ENCODE assay signal across 23 cellular contexts in genomic region chr9:76269789-76270188, GRCh38.
A peak's percentile ranks its signal among the peaks of the same experiment; 100 is the strongest.
DNase-seq lines count a peak whose midpoint lies in the region; ATAC-seq, FAIRE-seq and TF ChIP-seq lines count a peak whose summit lies in the region.
"Had no signal": no experiment of that assay in that cellular context is flagged by ENCODE, and none has a peak within 500 bp of the region (broad histone marks: within the 10 kb centered on the region; RNA-seq: fewer than 3 reads in every experiment).

No MANE protein-coding gene starts in this region.

- no peaks in the 10 kb centered on the region for H3K9me3 Mint-ChIP-seq in endothelial cell (ENCODE audit: unreplicated experiment)
- H3K9me3 Mint-ChIP-seq: nephron progenitor cell had no signal

- in situ Hi-C loops in HepG2 (cut with HindIII; ENCODE audit: extremely low pct_ligation_motif_present, low pct_unique_long_range_greater_than_20kb): no loop called here

- no peaks in the 10 kb centered on the region for H3K9me3 ChIP-seq in liver (ENCODE audit: control insufficient read depth in 4 of 4, low read length in 3 of 4)
- no peaks in the 10 kb centered on the region for H3K9me3 ChIP-seq in HepG2 (ENCODE audit: low read length)
- H3K9me3 ChIP-seq in keratinocyte (ENCODE audit: control insufficient read depth, low read depth, low read length): no peaks in the 10 kb centered on the region
- H3K9me3 ChIP-seq in thoracic aorta: no peaks in the 10 kb centered on the region
- H3K9me3 ChIP-seq: MG63 had no signal

- FAIRE-seq in HepG2 (lab: Jason Lieb, UNC) (no peak), keratinocyte (lab: Jason Lieb, UNC) (no peak)
- FAIRE-seq: GM12891, TTC549 had no signal

- H3K9me1 ChIP-seq in keratinocyte (ENCODE audit: control insufficient read depth, extremely low read depth, insufficient read depth, low read length): no peaks in the 10 kb centered on the region

- CTCF ChIA-PET in HepG2 (lab: Yijun Ruan, JAX; ENCODE audit: low intra/inter-chr PET ratio, low total read pairs): no interaction called here

- H2AFZ ChIP-seq in HepG2 (ENCODE audit: low read length) (no peak overlapping the region), keratinocyte (ENCODE audit: control insufficient read depth, low read length) (no peak overlapping the region)
- H2AFZ ChIP-seq: PC-9 had no signal

- intact Hi-C loops in HepG2 (cut with micrococcal nuclease; ENCODE audit: unreplicated experiment): no loop called here

- H3K27me3 Mint-ChIP-seq in endothelial cell (ENCODE audit: unreplicated experiment): no peaks in the 10 kb centered on the region

- no peak overlapping the region for H3K4me3 Mint-ChIP-seq in endothelial cell (ENCODE audit: unreplicated experiment)
- H3K4me3 Mint-ChIP-seq: nephron progenitor cell had no signal

- H3K79me2 ChIP-seq in HepG2 (ENCODE audit: insufficient read depth, low read length) (no peaks in the 10 kb centered on the region), keratinocyte (ENCODE audit: control insufficient read depth, insufficient read depth, low read length) (no peaks in the 10 kb centered on the region)

- no peak for ATAC-seq in HepG2
- peak; percentile 34 for ATAC-seq in thoracic aorta (ENCODE audit: insufficient number of reproducible peaks, low FRiP score, low read depth)
- ATAC-seq: right cardiac atrium, SK-N-SH treated with all-trans-retinoic acid at 6 μM for 48 hours had no signal

- POLR2A ChIA-PET in HepG2 (lab: Yijun Ruan, JAX): no interaction called here

- TF ChIP-seq CTCF in liver (IDR thresholded peaks at IDR 0.05; ENCODE audit: low read depth, low read length, missing input control) (no peak), HepG2 (CRISPR knock-in tag; IDR thresholded peaks at IDR 0.05) (no peak), cardiac fibroblast (IDR thresholded peaks at IDR 0.05; ENCODE audit: low read depth, low read length) (no peak), keratinocyte (optimal IDR thresholded peaks at IDR 0.05 in 1 of 3, IDR thresholded peaks at IDR 0.05 in 1 of 3, conservative IDR thresholded peaks at IDR 0.05 in 1 of 3; ENCODE audit: extremely low read depth in 1 of 3, insufficient read depth in 2 of 3, low read length in 3 of 3) (no peak), thoracic aorta (IDR thresholded peaks at IDR 0.05) (no peak), endothelial cell (IDR thresholded peaks at IDR 0.05; ENCODE audit: unreplicated experiment) (no peak)

- H4K20me1 ChIP-seq in HepG2 (ENCODE audit: insufficient read depth, low read length) (no peaks in the 10 kb centered on the region), keratinocyte (ENCODE audit: control insufficient read depth, extremely low read depth, insufficient read depth, low read length) (no peaks in the 10 kb centered on the region)

- H3K27me3 ChIP-seq in liver (ENCODE audit: control insufficient read depth in 4 of 4, insufficient read depth in 4 of 4, low read length in 3 of 4) (no peaks in the 10 kb centered on the region), HepG2 (ENCODE audit: control insufficient read depth in 1 of 2, insufficient read depth in 2 of 2, low read length in 2 of 2) (no peaks in the 10 kb centered on the region), keratinocyte (ENCODE audit: control insufficient read depth, extremely low read depth, insufficient read depth, low read length) (no peaks in the 10 kb centered on the region), thoracic aorta (replicated peaks; ENCODE audit: insufficient read depth) (no peaks in the 10 kb centered on the region)
- H3K27me3 ChIP-seq: MG63 had no signal

- no peak overlapping the region for H3K4me3 ChIP-seq in liver (ENCODE audit: low read depth in 1 of 3, low read length in 3 of 3)
- no peak overlapping the region for H3K4me3 ChIP-seq in HepG2 (replicated peaks in 1 of 3; ENCODE audit: insufficient read depth in 1 of 3, low read depth in 2 of 3, low read length in 3 of 3)
- H3K4me3 ChIP-seq in cardiac fibroblast (replicated peaks in 1 of 2; ENCODE audit: low read depth in 2 of 2, low read length in 2 of 2): no peak overlapping the region
- H3K4me3 ChIP-seq in keratinocyte (ENCODE audit: control insufficient read depth in 2 of 3, extremely low read depth in 1 of 3, insufficient read depth in 2 of 3, low read depth in 1 of 3, low read length in 3 of 3): no peak overlapping the region
- no peak overlapping the region for H3K4me3 ChIP-seq in thoracic aorta
- H3K4me3 ChIP-seq: MG63, PC-9 had no signal

- TF ChIP-seq POLR2A in HepG2 (IDR thresholded peaks at IDR 0.05; ENCODE audit: insufficient read depth in 1 of 2, low read depth in 2 of 2, low read length in 2 of 2): no peak

- no peak overlapping the region for H3K27ac Mint-ChIP-seq in endothelial cell (ENCODE audit: unreplicated experiment)
- H3K27ac Mint-ChIP-seq: nephron progenitor cell had no signal

- DNase-seq in HepG2 (ENCODE audit: low spot score): no peak
- peak; percentile 28 to 73 for DNase-seq in cardiac fibroblast (ENCODE audit: low read depth in 2 of 2)
- DNase-seq in keratinocyte (ENCODE audit: low read depth, low spot score): peak; percentile 13
- no peak for DNase-seq in thoracic aorta (ENCODE audit: low spot score)
- no peak for DNase-seq in GF-D8 (lab: John Stamatoyannopoulos, UW)
- DNase-seq in islet precursor cell: no peak
- DNase-seq in endothelial cell (ENCODE audit: low spot score): no peak
- DNase-seq: activated naive CD4-positive, alpha-beta T cell treated with anti-CD3 and anti-CD28 coated beads, Interleukin-2, amount 50 U/mL, for 16 hours; activated T-cell treated with anti-CD3 and anti-CD28 coated beads, Interleukin-2, amount 50 U/mL, for 1 hour; effector memory CD4-positive, alpha-beta T cell; GOT3; mesendoderm; MG63; NCI-H187 treated with DMSO at 0.1 percent for 48 hours; NCI-H526; nephron progenitor cell; right cardiac atrium; stimulated activated CD4-positive, alpha-beta T cell treated with anti-CD3 and anti-CD28 coated beads, Interleukin-2, amount 100 ng/mL, for 24 hours had no signal

- dilution Hi-C loops in keratinocyte (cut with MboI; ENCODE audit: extremely low pct_ligation_motif_present, low sequenced_read_pairs): no loop called here

- H3K36me3 ChIP-seq in liver (ENCODE audit: control insufficient read depth in 4 of 4, insufficient read depth in 3 of 4, low read depth in 1 of 4, low read length in 3 of 4): no peaks in the 10 kb centered on the region
- no peaks in the 10 kb centered on the region for H3K36me3 ChIP-seq in HepG2 (replicated peaks in 1 of 2; ENCODE audit: control insufficient read depth in 1 of 2, insufficient read depth in 2 of 2, low read length in 2 of 2)
- no peaks in the 10 kb centered on the region for H3K36me3 ChIP-seq in keratinocyte (ENCODE audit: control insufficient read depth in 2 of 2, extremely low read depth in 1 of 2, insufficient read depth in 2 of 2, low read length in 2 of 2)
- no peaks in the 10 kb centered on the region for H3K36me3 ChIP-seq in thoracic aorta
- H3K36me3 ChIP-seq: MG63 had no signal

- BruUV-seq in HepG2 (replicated peaks; lab: Mats Ljungman, UMichigan): no TSS peak

- H3K36me3 Mint-ChIP-seq in endothelial cell (ENCODE audit: low read depth, unreplicated experiment): no peaks in the 10 kb centered on the region

- H3K4me1 ChIP-seq in liver (ENCODE audit: control insufficient read depth in 4 of 4, insufficient read depth in 4 of 4, low read length in 3 of 4) (peaks cover 0 to 5% (median 0%) of the 10 kb centered on the region in 4 donors), HepG2 (ENCODE audit: insufficient read depth, low read length) (no peaks in the 10 kb centered on the region), keratinocyte (ENCODE audit: control insufficient read depth, extremely low read depth, insufficient read depth, low read length) (peaks cover 11% of the 10 kb centered on the region), thoracic aorta (ENCODE audit: control insufficient read depth in 1 of 2, low read depth in 2 of 2) (peaks cover 7 to 18% of the 10 kb centered on the region in 2 donors)

- H3K27ac ChIP-seq in liver (ENCODE audit: low read depth in 1 of 2, low read length in 2 of 2) (peak overlapping the region in 1 of 2 donors; percentile 13), HepG2 (ENCODE audit: extremely low read length, insufficient read depth, low read length) (no peak overlapping the region), keratinocyte (ENCODE audit: control insufficient read depth, insufficient read depth, low read length) (peak overlapping the region; percentile 47), thoracic aorta (peak overlapping the region in 1 of 2 donors; percentile 35)
- H3K27ac ChIP-seq: PC-9 had no signal

- 13% methylated on average over 2 of the region's 2 CpGs for WGBS in liver
- whole genome bisulfite sequencing in HepG2 (ENCODE audit: low lambda C conversion rate): under 1% methylated on average over 2 of the region's 2 CpGs

- no peaks in the 10 kb centered on the region for H3K4me1 Mint-ChIP-seq in endothelial cell (ENCODE audit: unreplicated experiment)

- no peak overlapping the region for H3K4me2 ChIP-seq in HepG2 (ENCODE audit: low read depth, low read length)
- H3K4me2 ChIP-seq in keratinocyte (ENCODE audit: control insufficient read depth, extremely low read depth, insufficient read depth, low read depth, low read length): peak overlapping the region; percentile 27
- H3K4me2 ChIP-seq: PC-9 had no signal

- H3K9ac ChIP-seq in liver (ENCODE audit: low read depth in 1 of 2, low read length in 2 of 2) (peak overlapping the region in 1 of 2 donors; percentile 45), HepG2 (ENCODE audit: insufficient read depth, low read depth, low read length) (no peak overlapping the region), keratinocyte (ENCODE audit: control insufficient read depth, extremely low read depth, insufficient read depth, low read length) (peak overlapping the region; percentile 31)

- TF ChIP-seq EP300 in HepG2 (IDR thresholded peaks at IDR 0.05; ENCODE audit: low read depth in 2 of 2, low read length in 2 of 2): no peak
- no peak for TF ChIP-seq EP300 in HepG2 (CRISPR knock-in tag; IDR thresholded peaks at IDR 0.05; ENCODE audit: borderline replicate concordance)

- TF ChIP-seq RAD21 in liver (IDR thresholded peaks at IDR 0.05) (no peak), HepG2 (CRISPR knock-in tag; IDR thresholded peaks at IDR 0.05) (no peak)

TF ChIP-seq in liver, 16 proteins besides CTCF, POLR2A, EP300 and RAD21:
- no peak for TF ChIP-seq HNF4A (conservative IDR thresholded peaks at IDR 0.05)
- peak; percentile 13 for TF ChIP-seq FOXA2 (IDR thresholded peaks at IDR 0.05)

TF ChIP-seq in HepG2, 621 proteins besides CTCF, POLR2A, EP300 and RAD21 (continues in another document):
- TF ChIP-seq MXI1 (IDR thresholded peaks at IDR 0.05; ENCODE audit: borderline replicate concordance, low read depth, low read length): no peak

Comparison
In these comparisons a context has a peak if more than half of its experiments do, and no peak if none do; other contexts are left out.
1. DNase-seq: peak in cardiac fibroblast (2 of 2) and keratinocyte (single experiment); none in HepG2 (single experiment), thoracic aorta (single experiment), GF-D8 (single experiment), islet precursor cell (single experiment) and endothelial cell (single experiment).